8 cellular contexts compared by ENCODE assay signal in genomic region chr7:134690016-134690415, GRCh38. TPM values are rescaled to one million over a fixed set of nuclear protein-coding genes. Genes with fewer than 3 reads are reported as not detected.
DNase-seq lines count a peak whose midpoint lies in the region; ATAC-seq and TF ChIP-seq lines count a peak whose summit lies in the region.

No MANE protein-coding gene starts in this region.

- peak overlapping the region; percentile 52 for H3K9ac ChIP-seq in GM23248

- H3K36me3 ChIP-seq in GM23248 (ENCODE audit: low read depth) (no peaks in the 10 kb centered on the region), cardiac muscle cell (no peaks in the 10 kb centered on the region)
- no peaks in the 10 kb centered on the region for H3K36me3 ChIP-seq in CD4-positive, alpha-beta memory T cell (ENCODE audit: insufficient read depth, low read length)

- peak overlapping the region; percentile 43 for H3K27ac Mint-ChIP-seq in T-helper 1 cell treated with Interleukin-12 subunit alpha and Interleukin-12 subunit beta and Interleukin-4 antibody, amounts not matched to agents 30 μg/mL and 1 μg/mL, for 36 hours
- no peak overlapping the region for H3K27ac Mint-ChIP-seq in CD4-positive, alpha-beta memory T cell

- intact Hi-C loops in CD4-positive, alpha-beta memory T cell (cut with micrococcal nuclease) = no loop called here

- peak overlapping the region; percentile 62 for H2AFZ ChIP-seq in GM23248

- peaks cover 41% of the 10 kb centered on the region for H3F3A ChIP-seq in GM23248 (ENCODE audit: insufficient read depth)

- H4K20me1 ChIP-seq in GM23248 (ENCODE audit: insufficient read depth) = no peaks in the 10 kb centered on the region

- 16 to 28% methylated on average over 5 of the region's 5 CpGs for WGBS in GM23248 (ENCODE audit: low coverage in 1 of 2, low lambda C conversion rate in 2 of 2, missing lambda C conversion rate in 2 of 2), 2 experiments

- ATAC-seq in GM18517 (IDR thresholded peaks at IDR 0.05; ENCODE audit: unreplicated experiment) = no peak

- no peaks in the 10 kb centered on the region for H3K79me2 ChIP-seq in GM23248 (ENCODE audit: insufficient read depth)

- H3K4me3 Mint-ChIP-seq in T-helper 1 cell treated with Interleukin-12 subunit alpha and Interleukin-12 subunit beta and Interleukin-4 antibody, amounts not matched to agents 30 μg/mL and 1 μg/mL, for 36 hours = no peak overlapping the region
- H3K4me3 Mint-ChIP-seq in CD4-positive, alpha-beta memory T cell = no peak overlapping the region

- DNase-seq in GM23248 = peak; percentile 83
- DNase-seq in cardiac muscle cell (ENCODE audit: low read depth in 1 of 2, low spot score in 1 of 2) = peak; percentile 46 to 76
- peak; percentile 59 for DNase-seq in smooth muscle cell of the brain vasculature (ENCODE audit: low read depth, low spot score)
- DNase-seq in NCI-H2081 (lab: John Stamatoyannopoulos, UW) = no peak
- no peak for DNase-seq in CD4-positive, alpha-beta memory T cell
- no peak for DNase-seq in kidney tubule cell (ENCODE audit: low spot score)

- no peaks in the 10 kb centered on the region for H3K9me3 Mint-ChIP-seq in T-helper 1 cell treated with Interleukin-12 subunit alpha and Interleukin-12 subunit beta and Interleukin-4 antibody, amounts not matched to agents 30 μg/mL and 1 μg/mL, for 36 hours
- H3K9me3 Mint-ChIP-seq in CD4-positive, alpha-beta memory T cell = no peaks in the 10 kb centered on the region

- H3K27ac ChIP-seq in GM23248 = peak overlapping the region; percentile 86
- H3K27ac ChIP-seq in cardiac muscle cell = no peak overlapping the region
- no peak overlapping the region for H3K27ac ChIP-seq in CD4-positive, alpha-beta memory T cell (ENCODE audit: low read depth, low read length)

- TF ChIP-seq CTCF in cardiac muscle cell (IDR thresholded peaks at IDR 0.05; ENCODE audit: low read depth, low read length) = peak; percentile 64

- H3K4me3 ChIP-seq in GM23248 = peak overlapping the region; percentile 43
- H3K4me3 ChIP-seq in cardiac muscle cell = no peak overlapping the region
- no peak overlapping the region for H3K4me3 ChIP-seq in CD4-positive, alpha-beta memory T cell (ENCODE audit: low read length in 2 of 2)

- peaks cover 7% of the 10 kb centered on the region for H3K4me1 Mint-ChIP-seq in T-helper 1 cell treated with Interleukin-12 subunit alpha and Interleukin-12 subunit beta and Interleukin-4 antibody, amounts not matched to agents 30 μg/mL and 1 μg/mL, for 36 hours (ENCODE audit: low read depth)
- no peaks in the 10 kb centered on the region for H3K4me1 Mint-ChIP-seq in CD4-positive, alpha-beta memory T cell

- no peaks in the 10 kb centered on the region for H3K27me3 ChIP-seq in GM23248 (replicated peaks; ENCODE audit: insufficient read depth)
- H3K27me3 ChIP-seq in cardiac muscle cell = no peaks in the 10 kb centered on the region
- H3K27me3 ChIP-seq in CD4-positive, alpha-beta memory T cell (ENCODE audit: insufficient read depth, low read length) = no peaks in the 10 kb centered on the region

- POLR2A ChIA-PET in CD4-positive, alpha-beta memory T cell (lab: Charles Lee; ENCODE audit: partially characterized antibody) = no interaction called here

- H3K9me2 ChIP-seq in GM23248 (ENCODE audit: insufficient read depth) = no peaks in the 10 kb centered on the region

- in situ Hi-C loops in GM23248 (cut with MboI) = loop anchor here (25.0 kb wide), 1 partner anchor 272 kb away; no protein-coding TSS in a partner anchor

- peak overlapping the region; percentile 59 for H3K4me2 ChIP-seq in GM23248 (ENCODE audit: unreplicated experiment)

- CTCF ChIA-PET in CD4-positive, alpha-beta memory T cell (lab: Charles Lee; ENCODE audit: partially characterized antibody) = interaction anchor here (0.8 to 3.2 kb wide), 7 partner anchors 10 to 62 kb away, joined by 3 to 11 read pairs (median 3); no protein-coding TSS in a partner anchor

- no peaks in the 10 kb centered on the region for H3K27me3 Mint-ChIP-seq in T-helper 1 cell treated with Interleukin-12 subunit alpha and Interleukin-12 subunit beta and Interleukin-4 antibody, amounts not matched to agents 30 μg/mL and 1 μg/mL, for 36 hours (ENCODE audit: low read depth)
- H3K27me3 Mint-ChIP-seq in CD4-positive, alpha-beta memory T cell = peaks cover 2 to 3% of the 10 kb centered on the region in 2 donors

- H3K4me1 ChIP-seq in GM23248 (ENCODE audit: insufficient read depth) (peaks cover 65% of the 10 kb centered on the region), cardiac muscle cell (ENCODE audit: low read depth) (no peaks in the 10 kb centered on the region)
- H3K4me1 ChIP-seq in CD4-positive, alpha-beta memory T cell (ENCODE audit: insufficient read depth, low read length) = no peaks in the 10 kb centered on the region

- no peaks in the 10 kb centered on the region for H3K36me3 Mint-ChIP-seq in T-helper 1 cell treated with Interleukin-12 subunit alpha and Interleukin-12 subunit beta and Interleukin-4 antibody, amounts not matched to agents 30 μg/mL and 1 μg/mL, for 36 hours (ENCODE audit: low read depth)
- H3K36me3 Mint-ChIP-seq in CD4-positive, alpha-beta memory T cell = no peaks in the 10 kb centered on the region

- H3K9me3 ChIP-seq in GM23248 (ENCODE audit: low read depth) (no peaks in the 10 kb centered on the region), cardiac muscle cell (ENCODE audit: low read depth) (no peaks in the 10 kb centered on the region)
- H3K9me3 ChIP-seq in CD4-positive, alpha-beta memory T cell (ENCODE audit: control insufficient read depth in 1 of 2, low read length in 2 of 2) = no peaks in the 10 kb centered on the region

RNA-seq across cellular contexts. Expression of gene BPGM, which starts 43.4 kb away (rescaled TPM):
- 33.3 and 37.4 TPM in 2 replicates for total RNA-seq in GM23248 (2014; rRNA removed; shearing (Covaris generic))
- polyA plus RNA-seq in GM23248 (2016; fragmentation: Nextera tagmentation; extraction: Ambion mirVana) = 41.3 and 41.6 TPM in 2 replicates
- total RNA-seq in cardiac muscle cell = 15.2 and 20.1 TPM in 2 replicates
- 21.2 and 32.2 TPM in 2 replicates for polyA plus RNA-seq in cardiac muscle cell
- total RNA-seq in CD4-positive, alpha-beta memory T cell = 10 to 100 TPM; 13.7 to 14.7 TPM
- polyA plus RNA-seq in CD4-positive, alpha-beta memory T cell = 10 to 100 TPM; 22.1 to 27.8 TPM

Comparison
In these comparisons a context has a peak if more than half of its experiments do, and no peak if none do; other contexts are left out.
1. DNase-seq: peak in GM23248 (single experiment), cardiac muscle cell (2 of 2) and smooth muscle cell of the brain vasculature (single experiment); none in NCI-H2081 (0 of 2), CD4-positive, alpha-beta memory T cell (0 of 5) and kidney tubule cell (single experiment).